ENCODE assay signal across 1 cellular context in genomic region chr11:70218076-70218475, GRCh38.
A peak's percentile ranks its signal among the peaks of the same experiment; 100 is the strongest.
TF ChIP-seq lines count a peak whose summit lies in the region.
"Not testable (repeated sequence)": the region's sequence is repeated elsewhere in the genome, so short reads cannot be mapped to it uniquely, and the experiment has no call there.

No MANE protein-coding gene starts in this region.

TF ChIP-seq in K562, 482 proteins besides CTCF, POLR2A, EP300 and RAD21:
- TF ChIP-seq SMARCA4 (IDR thresholded peaks at IDR 0.05) (peak; percentile 46; the same call in 1 of the 2 replicates), DPF2 (IDR thresholded peaks at IDR 0.05) (peak; percentile 46; the same call in 1 of the 2 replicates), HDAC1 (IDR thresholded peaks at IDR 0.05) (peak in 1 of 2 experiments; percentile 32; a peak in 1 of 4 replicates), ZBTB26 (CRISPR knock-in tag; IDR thresholded peaks at IDR 0.05) (0 out of 2 replicates have a peak, but pooled peaks have one; percentile 11), HMBOX1 (IDR thresholded peaks at IDR 0.05) (peak; percentile 60; the same call in 1 of the 2 replicates), ZBTB40 (IDR thresholded peaks at IDR 0.05) (0 out of 2 replicates have a peak, but pooled peaks have one; percentile 21)
- not testable (repeated sequence) for TF ChIP-seq ZBTB40 (CRISPR knock-in tag; IDR thresholded peaks at IDR 0.05)
